ENCODE assay signal across 1 cellular context in the genomic region with DNA sequence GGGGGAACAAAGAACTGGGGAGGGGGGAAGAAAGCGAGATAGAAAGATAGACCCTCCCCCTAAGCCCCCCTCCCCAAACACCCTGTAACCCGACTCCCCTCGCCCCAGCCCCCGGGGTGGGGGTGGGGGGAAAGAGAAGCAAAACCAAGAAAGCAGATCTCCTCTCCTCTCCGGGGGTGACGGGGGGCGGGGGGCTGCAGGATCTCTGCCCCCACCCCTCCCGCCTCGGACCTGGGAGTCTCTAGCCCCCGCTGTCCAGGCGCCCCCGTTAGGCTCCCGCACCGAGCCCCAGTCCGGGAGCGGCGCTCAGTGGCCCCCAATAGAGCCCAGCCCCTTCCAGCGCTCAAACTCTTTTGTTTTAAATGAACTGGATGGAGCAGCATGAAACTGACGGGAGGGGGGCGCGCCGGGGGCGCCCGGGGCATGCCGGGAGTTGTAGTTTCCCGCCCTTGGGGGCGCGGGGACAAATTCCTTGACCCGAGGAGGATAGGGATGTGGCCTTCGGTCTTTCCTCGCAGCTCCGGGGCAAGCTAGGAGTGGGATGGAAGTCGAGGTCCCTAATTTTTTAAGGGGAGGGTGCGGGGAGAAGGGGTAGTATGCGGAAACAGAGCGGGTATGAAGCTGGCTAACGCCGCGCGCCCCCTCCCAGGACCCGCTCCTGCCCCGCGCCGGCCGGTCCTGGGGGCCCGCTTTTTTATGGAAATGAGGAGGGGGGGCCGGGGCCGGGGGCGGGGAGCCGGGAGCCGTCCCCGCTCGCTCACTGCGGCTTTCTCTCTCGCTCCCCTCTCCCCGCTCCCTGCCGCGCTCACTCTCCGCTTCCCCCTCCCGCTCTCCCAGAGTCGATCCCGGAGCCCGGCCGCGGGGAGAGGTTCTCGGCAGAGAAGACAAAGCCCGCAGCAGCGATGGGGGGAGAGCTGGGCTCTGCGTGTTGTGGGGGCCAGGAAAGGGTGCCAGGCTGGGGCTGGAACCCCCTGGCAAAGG.
A peak's percentile ranks its signal among the peaks of the same experiment; 100 is the strongest.
TF ChIP-seq lines count a peak whose summit lies in the region.

A gene with protein sequence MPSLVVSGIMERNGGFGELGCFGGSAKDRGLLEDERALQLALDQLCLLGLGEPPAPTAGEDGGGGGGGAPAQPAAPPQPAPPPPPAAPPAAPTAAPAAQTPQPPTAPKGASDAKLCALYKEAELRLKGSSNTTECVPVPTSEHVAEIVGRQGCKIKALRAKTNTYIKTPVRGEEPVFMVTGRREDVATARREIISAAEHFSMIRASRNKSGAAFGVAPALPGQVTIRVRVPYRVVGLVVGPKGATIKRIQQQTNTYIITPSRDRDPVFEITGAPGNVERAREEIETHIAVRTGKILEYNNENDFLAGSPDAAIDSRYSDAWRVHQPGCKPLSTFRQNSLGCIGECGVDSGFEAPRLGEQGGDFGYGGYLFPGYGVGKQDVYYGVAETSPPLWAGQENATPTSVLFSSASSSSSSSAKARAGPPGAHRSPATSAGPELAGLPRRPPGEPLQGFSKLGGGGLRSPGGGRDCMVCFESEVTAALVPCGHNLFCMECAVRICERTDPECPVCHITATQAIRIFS (minus strand): TSS at position 355 of the 981 bp plus-strand sequence. CDS start 467 bp downstream, outside the sequence.

TF ChIP-seq in HepG2, 621 proteins besides CTCF, POLR2A, EP300 and RAD21 (continued from another document):
- TF ChIP-seq, protein P1, sequence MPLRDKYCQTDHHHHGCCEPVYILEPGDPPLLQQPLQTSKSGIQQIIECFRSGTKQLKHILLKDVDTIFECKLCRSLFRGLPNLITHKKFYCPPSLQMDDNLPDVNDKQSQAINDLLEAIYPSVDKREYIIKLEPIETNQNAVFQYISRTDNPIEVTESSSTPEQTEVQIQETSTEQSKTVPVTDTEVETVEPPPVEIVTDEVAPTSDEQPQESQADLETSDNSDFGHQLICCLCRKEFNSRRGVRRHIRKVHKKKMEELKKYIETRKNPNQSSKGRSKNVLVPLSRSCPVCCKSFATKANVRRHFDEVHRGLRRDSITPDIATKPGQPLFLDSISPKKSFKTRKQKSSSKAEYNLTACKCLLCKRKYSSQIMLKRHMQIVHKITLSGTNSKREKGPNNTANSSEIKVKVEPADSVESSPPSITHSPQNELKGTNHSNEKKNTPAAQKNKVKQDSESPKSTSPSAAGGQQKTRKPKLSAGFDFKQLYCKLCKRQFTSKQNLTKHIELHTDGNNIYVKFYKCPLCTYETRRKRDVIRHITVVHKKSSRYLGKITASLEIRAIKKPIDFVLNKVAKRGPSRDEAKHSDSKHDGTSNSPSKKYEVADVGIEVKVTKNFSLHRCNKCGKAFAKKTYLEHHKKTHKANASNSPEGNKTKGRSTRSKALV (CRISPR knock-in tag; IDR thresholded peaks at IDR 0.05), result no peak
- TF ChIP-seq RXRA (CRISPR knock-in tag; IDR thresholded peaks at IDR 0.05), result no peak; the same call in 1 of the 2 replicates
- TF ChIP-seq DNMT1 (CRISPR knock-in tag; IDR thresholded peaks at IDR 0.05), result no peak
- TF ChIP-seq SMAD3 (CRISPR knock-in tag; IDR thresholded peaks at IDR 0.05), result no peak
- TF ChIP-seq, protein P2, sequence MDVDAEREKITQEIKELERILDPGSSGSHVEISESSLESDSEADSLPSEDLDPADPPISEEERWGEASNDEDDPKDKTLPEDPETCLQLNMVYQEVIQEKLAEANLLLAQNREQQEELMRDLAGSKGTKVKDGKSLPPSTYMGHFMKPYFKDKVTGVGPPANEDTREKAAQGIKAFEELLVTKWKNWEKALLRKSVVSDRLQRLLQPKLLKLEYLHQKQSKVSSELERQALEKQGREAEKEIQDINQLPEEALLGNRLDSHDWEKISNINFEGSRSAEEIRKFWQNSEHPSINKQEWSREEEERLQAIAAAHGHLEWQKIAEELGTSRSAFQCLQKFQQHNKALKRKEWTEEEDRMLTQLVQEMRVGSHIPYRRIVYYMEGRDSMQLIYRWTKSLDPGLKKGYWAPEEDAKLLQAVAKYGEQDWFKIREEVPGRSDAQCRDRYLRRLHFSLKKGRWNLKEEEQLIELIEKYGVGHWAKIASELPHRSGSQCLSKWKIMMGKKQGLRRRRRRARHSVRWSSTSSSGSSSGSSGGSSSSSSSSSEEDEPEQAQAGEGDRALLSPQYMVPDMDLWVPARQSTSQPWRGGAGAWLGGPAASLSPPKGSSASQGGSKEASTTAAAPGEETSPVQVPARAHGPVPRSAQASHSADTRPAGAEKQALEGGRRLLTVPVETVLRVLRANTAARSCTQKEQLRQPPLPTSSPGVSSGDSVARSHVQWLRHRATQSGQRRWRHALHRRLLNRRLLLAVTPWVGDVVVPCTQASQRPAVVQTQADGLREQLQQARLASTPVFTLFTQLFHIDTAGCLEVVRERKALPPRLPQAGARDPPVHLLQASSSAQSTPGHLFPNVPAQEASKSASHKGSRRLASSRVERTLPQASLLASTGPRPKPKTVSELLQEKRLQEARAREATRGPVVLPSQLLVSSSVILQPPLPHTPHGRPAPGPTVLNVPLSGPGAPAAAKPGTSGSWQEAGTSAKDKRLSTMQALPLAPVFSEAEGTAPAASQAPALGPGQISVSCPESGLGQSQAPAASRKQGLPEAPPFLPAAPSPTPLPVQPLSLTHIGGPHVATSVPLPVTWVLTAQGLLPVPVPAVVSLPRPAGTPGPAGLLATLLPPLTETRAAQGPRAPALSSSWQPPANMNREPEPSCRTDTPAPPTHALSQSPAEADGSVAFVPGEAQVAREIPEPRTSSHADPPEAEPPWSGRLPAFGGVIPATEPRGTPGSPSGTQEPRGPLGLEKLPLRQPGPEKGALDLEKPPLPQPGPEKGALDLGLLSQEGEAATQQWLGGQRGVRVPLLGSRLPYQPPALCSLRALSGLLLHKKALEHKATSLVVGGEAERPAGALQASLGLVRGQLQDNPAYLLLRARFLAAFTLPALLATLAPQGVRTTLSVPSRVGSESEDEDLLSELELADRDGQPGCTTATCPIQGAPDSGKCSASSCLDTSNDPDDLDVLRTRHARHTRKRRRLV (CRISPR knock-in tag; IDR thresholded peaks at IDR 0.05), result 0 out of 2 replicates have a peak, but pooled peaks have one; percentile 29
- no peak for TF ChIP-seq JUND (CRISPR knock-in tag; IDR thresholded peaks at IDR 0.05)
- TF ChIP-seq ZNF101 (CRISPR knock-in tag; IDR thresholded peaks at IDR 0.05; ENCODE audit: borderline replicate concordance, low read depth), result no peak
- TF ChIP-seq, protein P3, sequence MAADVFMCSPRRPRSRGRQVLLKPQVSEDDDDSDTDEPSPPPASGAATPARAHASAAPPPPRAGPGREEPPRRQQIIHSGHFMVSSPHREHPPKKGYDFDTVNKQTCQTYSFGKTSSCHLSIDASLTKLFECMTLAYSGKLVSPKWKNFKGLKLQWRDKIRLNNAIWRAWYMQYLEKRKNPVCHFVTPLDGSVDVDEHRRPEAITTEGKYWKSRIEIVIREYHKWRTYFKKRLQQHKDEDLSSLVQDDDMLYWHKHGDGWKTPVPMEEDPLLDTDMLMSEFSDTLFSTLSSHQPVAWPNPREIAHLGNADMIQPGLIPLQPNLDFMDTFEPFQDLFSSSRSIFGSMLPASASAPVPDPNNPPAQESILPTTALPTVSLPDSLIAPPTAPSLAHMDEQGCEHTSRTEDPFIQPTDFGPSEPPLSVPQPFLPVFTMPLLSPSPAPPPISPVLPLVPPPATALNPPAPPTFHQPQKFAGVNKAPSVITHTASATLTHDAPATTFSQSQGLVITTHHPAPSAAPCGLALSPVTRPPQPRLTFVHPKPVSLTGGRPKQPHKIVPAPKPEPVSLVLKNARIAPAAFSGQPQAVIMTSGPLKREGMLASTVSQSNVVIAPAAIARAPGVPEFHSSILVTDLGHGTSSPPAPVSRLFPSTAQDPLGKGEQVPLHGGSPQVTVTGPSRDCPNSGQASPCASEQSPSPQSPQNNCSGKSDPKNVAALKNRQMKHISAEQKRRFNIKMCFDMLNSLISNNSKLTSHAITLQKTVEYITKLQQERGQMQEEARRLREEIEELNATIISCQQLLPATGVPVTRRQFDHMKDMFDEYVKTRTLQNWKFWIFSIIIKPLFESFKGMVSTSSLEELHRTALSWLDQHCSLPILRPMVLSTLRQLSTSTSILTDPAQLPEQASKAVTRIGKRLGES (CRISPR knock-in tag; IDR thresholded peaks at IDR 0.05; ENCODE audit: borderline replicate concordance), result no peak
- no peak for TF ChIP-seq ZNF556 (CRISPR knock-in tag; IDR thresholded peaks at IDR 0.05; ENCODE audit: borderline replicate concordance)
- no peak for TF ChIP-seq ZBTB38 (CRISPR knock-in tag; IDR thresholded peaks at IDR 0.05)
- TF ChIP-seq GATAD2A (CRISPR knock-in tag; IDR thresholded peaks at IDR 0.05), result peak; percentile 21; the same call in 1 of the 2 replicates
- TF ChIP-seq NFATC3 (CRISPR knock-in tag; IDR thresholded peaks at IDR 0.05), result no peak
- TF ChIP-seq, protein P4, sequence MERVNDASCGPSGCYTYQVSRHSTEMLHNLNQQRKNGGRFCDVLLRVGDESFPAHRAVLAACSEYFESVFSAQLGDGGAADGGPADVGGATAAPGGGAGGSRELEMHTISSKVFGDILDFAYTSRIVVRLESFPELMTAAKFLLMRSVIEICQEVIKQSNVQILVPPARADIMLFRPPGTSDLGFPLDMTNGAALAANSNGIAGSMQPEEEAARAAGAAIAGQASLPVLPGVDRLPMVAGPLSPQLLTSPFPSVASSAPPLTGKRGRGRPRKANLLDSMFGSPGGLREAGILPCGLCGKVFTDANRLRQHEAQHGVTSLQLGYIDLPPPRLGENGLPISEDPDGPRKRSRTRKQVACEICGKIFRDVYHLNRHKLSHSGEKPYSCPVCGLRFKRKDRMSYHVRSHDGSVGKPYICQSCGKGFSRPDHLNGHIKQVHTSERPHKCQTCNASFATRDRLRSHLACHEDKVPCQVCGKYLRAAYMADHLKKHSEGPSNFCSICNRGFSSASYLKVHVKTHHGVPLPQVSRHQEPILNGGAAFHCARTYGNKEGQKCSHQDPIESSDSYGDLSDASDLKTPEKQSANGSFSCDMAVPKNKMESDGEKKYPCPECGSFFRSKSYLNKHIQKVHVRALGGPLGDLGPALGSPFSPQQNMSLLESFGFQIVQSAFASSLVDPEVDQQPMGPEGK (CRISPR knock-in tag; IDR thresholded peaks at IDR 0.05), result peak; percentile 91
- TF ChIP-seq, protein P5, sequence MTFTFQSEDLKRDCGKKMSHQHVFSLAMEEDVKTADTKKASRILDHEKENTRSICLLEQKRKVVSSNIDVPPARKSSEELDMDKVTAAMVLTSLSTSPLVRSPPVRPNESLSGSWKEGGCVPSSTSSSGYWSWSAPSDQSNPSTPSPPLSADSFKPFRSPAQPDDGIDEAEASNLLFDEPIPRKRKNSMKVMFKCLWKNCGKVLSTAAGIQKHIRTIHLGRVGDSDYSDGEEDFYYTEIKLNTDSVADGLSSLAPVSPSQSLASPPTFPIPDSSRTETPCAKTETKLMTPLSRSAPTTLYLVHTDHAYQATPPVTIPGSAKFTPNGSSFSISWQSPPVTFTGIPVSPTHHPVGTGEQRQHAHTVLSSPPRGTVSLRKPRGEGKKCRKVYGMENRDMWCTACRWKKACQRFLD (CRISPR knock-in tag; IDR thresholded peaks at IDR 0.05; ENCODE audit: borderline replicate concordance), result no peak; the same call in 1 of the 2 replicates
- no peak for TF ChIP-seq ETV6 (CRISPR knock-in tag; conservative IDR thresholded peaks at IDR 0.05)
- TF ChIP-seq ZNF326 (CRISPR knock-in tag; IDR thresholded peaks at IDR 0.05; ENCODE audit: borderline replicate concordance), result no peak
- no peak for TF ChIP-seq RBM22 (optimal IDR thresholded peaks at IDR 0.05; ENCODE audit: low read length)
- TF ChIP-seq, protein P6, sequence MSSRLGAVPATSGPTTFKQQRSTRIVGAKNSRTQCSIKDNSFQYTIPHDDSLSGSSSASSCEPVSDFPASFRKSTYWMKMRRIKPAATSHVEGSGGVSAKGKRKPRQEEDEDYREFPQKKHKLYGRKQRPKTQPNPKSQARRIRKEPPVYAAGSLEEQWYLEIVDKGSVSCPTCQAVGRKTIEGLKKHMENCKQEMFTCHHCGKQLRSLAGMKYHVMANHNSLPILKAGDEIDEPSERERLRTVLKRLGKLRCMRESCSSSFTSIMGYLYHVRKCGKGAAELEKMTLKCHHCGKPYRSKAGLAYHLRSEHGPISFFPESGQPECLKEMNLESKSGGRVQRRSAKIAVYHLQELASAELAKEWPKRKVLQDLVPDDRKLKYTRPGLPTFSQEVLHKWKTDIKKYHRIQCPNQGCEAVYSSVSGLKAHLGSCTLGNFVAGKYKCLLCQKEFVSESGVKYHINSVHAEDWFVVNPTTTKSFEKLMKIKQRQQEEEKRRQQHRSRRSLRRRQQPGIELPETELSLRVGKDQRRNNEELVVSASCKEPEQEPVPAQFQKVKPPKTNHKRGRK (CRISPR knock-in tag; IDR thresholded peaks at IDR 0.05), result no peak
- peak; percentile 48; the same call in 1 of the 2 replicates for TF ChIP-seq ZNF607 (CRISPR knock-in tag; IDR thresholded peaks at IDR 0.05; ENCODE audit: borderline replicate concordance)
- no peak for TF ChIP-seq U2AF2 (IDR thresholded peaks at IDR 0.05; ENCODE audit: low read depth, low read length)
- TF ChIP-seq HOXA5 (CRISPR knock-in tag; IDR thresholded peaks at IDR 0.05), result peak; percentile 74; the same call in 1 of the 2 replicates
